In genomic region chr2:62467100-62467474, GRCh38 we compare ENCODE assay signal across 2 cellular contexts.
TF ChIP-seq lines count a peak whose summit lies in the region.

No MANE protein-coding gene starts in this region.

TF ChIP-seq in GM12878, 131 proteins besides CTCF, POLR2A, EP300 and RAD21:
- TF ChIP-seq USF1 (IDR thresholded peaks at IDR 0.05; ENCODE audit: borderline replicate concordance, extremely low read length, insufficient read depth, low read depth, low read length) (no peak), EGR1 (IDR thresholded peaks at IDR 0.05; ENCODE audit: borderline replicate concordance in 1 of 2, low read depth in 2 of 2, low read length in 2 of 2) (0 out of 3 replicates have a peak, but pooled peaks of 1 of the 2 experiments have one; percentile 28)
TF ChIP-seq in GM12878: peak in this region for 1.

TF ChIP-seq in HepG2, 621 proteins besides CTCF, POLR2A, EP300 and RAD21:
- TF ChIP-seq TOPORS (CRISPR knock-in tag; IDR thresholded peaks at IDR 0.05) (0 out of 2 replicates have a peak, but pooled peaks have one; percentile 28), CHD4 (IDR thresholded peaks at IDR 0.05; ENCODE audit: borderline replicate concordance, low read length) (no peak), CEBPG (CRISPR knock-in tag; IDR thresholded peaks at IDR 0.05) (peak; percentile 66), BRF2 (CRISPR knock-in tag; IDR thresholded peaks at IDR 0.05) (no peak; the same call in 1 of the 2 replicates), ZKSCAN5 (CRISPR knock-in tag; IDR thresholded peaks at IDR 0.05) (no peak), GTF3A (CRISPR knock-in tag; conservative IDR thresholded peaks at IDR 0.05) (no peak), MLLT10 (CRISPR knock-in tag; IDR thresholded peaks at IDR 0.05) (no peak), THRA (CRISPR knock-in tag; IDR thresholded peaks at IDR 0.05; ENCODE audit: borderline replicate concordance) (0 out of 2 replicates have a peak, but pooled peaks have one; percentile 29), DNMT3B (CRISPR knock-in tag; conservative IDR thresholded peaks at IDR 0.05) (no peak), TCF7L2 (IDR thresholded peaks at IDR 0.05; ENCODE audit: low read depth, low read length) (no peak), ZNF30 (CRISPR knock-in tag; IDR thresholded peaks at IDR 0.05) (no peak), PRMT3 (CRISPR knock-in tag; IDR thresholded peaks at IDR 0.05; ENCODE audit: borderline replicate concordance, low read depth) (no peak), HNF1A (IDR thresholded peaks at IDR 0.05; ENCODE audit: low read depth) (no peak), HNF1A (CRISPR knock-in tag; IDR thresholded peaks at IDR 0.05; ENCODE audit: borderline replicate concordance) (0 out of 2 replicates have a peak, but pooled peaks have one; percentile 17), KLF11 (CRISPR knock-in tag; IDR thresholded peaks at IDR 0.05) (0 out of 2 replicates have a peak, but pooled peaks have one; percentile 54), ZNF33B (CRISPR knock-in tag; IDR thresholded peaks at IDR 0.05) (no peak), ZKSCAN8 (CRISPR knock-in tag; IDR thresholded peaks at IDR 0.05; ENCODE audit: borderline replicate concordance) (no peak), PATZ1 (CRISPR knock-in tag; IDR thresholded peaks at IDR 0.05) (peak; percentile 68; the same call in 1 of the 2 replicates), MIER2 (CRISPR knock-in tag; IDR thresholded peaks at IDR 0.05) (no peak), ARNT2 (CRISPR knock-in tag; IDR thresholded peaks at IDR 0.05; ENCODE audit: low read depth) (no peak), SAP130 (CRISPR knock-in tag; IDR thresholded peaks at IDR 0.05; ENCODE audit: low read depth) (no peak), ZNF775 (CRISPR knock-in tag; IDR thresholded peaks at IDR 0.05; ENCODE audit: borderline replicate concordance) (no peak), HNRNPK (IDR thresholded peaks at IDR 0.05; ENCODE audit: low read depth, low read length, poor library complexity, severe bottlenecking) (no peak), ZNF670 (CRISPR knock-in tag; IDR thresholded peaks at IDR 0.05; ENCODE audit: borderline replicate concordance) (no peak), KLF16 (CRISPR knock-in tag; IDR thresholded peaks at IDR 0.05) (0 out of 4 replicates have a peak, but pooled peaks of 1 of the 2 experiments have one; percentile 28), ZNF20 (CRISPR knock-in tag; IDR thresholded peaks at IDR 0.05) (no peak), IRF2 (CRISPR knock-in tag; IDR thresholded peaks at IDR 0.05) (peak; percentile 8; the same call in 1 of the 2 replicates), FOXA3 (CRISPR knock-in tag; IDR thresholded peaks at IDR 0.05) (peak; percentile 74), XRCC5 (optimal IDR thresholded peaks at IDR 0.05; ENCODE audit: low read length) (no peak), ATF4 (CRISPR knock-in tag; IDR thresholded peaks at IDR 0.05) (peak in 1 of 2 experiments; percentile 68; a peak in 2 of 4 replicates), ELF3 (CRISPR knock-in tag; IDR thresholded peaks at IDR 0.05) (0 out of 2 replicates have a peak, but pooled peaks have one; percentile 3), GMEB1 (CRISPR knock-in tag; IDR thresholded peaks at IDR 0.05; ENCODE audit: borderline replicate concordance) (peak; percentile 11; the same call in 1 of the 2 replicates), AHDC1 (CRISPR knock-in tag; IDR thresholded peaks at IDR 0.05; ENCODE audit: borderline replicate concordance) (no peak), ZBTB7B (CRISPR knock-in tag; IDR thresholded peaks at IDR 0.05) (0 out of 2 replicates have a peak, but pooled peaks have one; percentile 13), FOXA1 (IDR thresholded peaks at IDR 0.05) (no peak), FOXA1 (CRISPR knock-in tag; IDR thresholded peaks at IDR 0.05) (peak; percentile 82), SMAD9 (CRISPR knock-in tag; IDR thresholded peaks at IDR 0.05) (no peak), ZEB1 (IDR thresholded peaks at IDR 0.05; ENCODE audit: insufficient replicate concordance, low read depth) (no peak), HNF4A (CRISPR knock-in tag; IDR thresholded peaks at IDR 0.05) (0 out of 2 replicates have a peak, but pooled peaks have one; percentile 5), ETV6 (CRISPR knock-in tag; conservative IDR thresholded peaks at IDR 0.05) (no peak)
